Comparison of ENCODE assay signal across 20 cellular contexts in genomic region chr20:41300906-41301305, GRCh38. TPM values are rescaled to one million over a fixed set of nuclear protein-coding genes. Genes with fewer than 3 reads are reported as not detected.
DNase-seq lines count a peak whose midpoint lies in the region; ATAC-seq, FAIRE-seq and TF ChIP-seq lines count a peak whose summit lies in the region.
"Had no signal": no experiment of that assay in that cellular context is flagged by ENCODE, and none has a peak within 500 bp of the region (broad histone marks: within the 10 kb centered on the region; RNA-seq: fewer than 3 reads in every experiment).

No MANE protein-coding gene starts in this region.

- H3K18ac ChIP-seq in H1 (ENCODE audit: extremely low read depth, low read length) (no peak overlapping the region), mesendoderm (ENCODE audit: low read length) (no peak overlapping the region)

- H3K79me1 ChIP-seq in H1 (ENCODE audit: low read depth, low read length) (no peaks in the 10 kb centered on the region), mesendoderm (ENCODE audit: low read length) (no peaks in the 10 kb centered on the region)

- no peaks in the 10 kb centered on the region; the same call in 1 of the 2 replicates for H3K23me2 ChIP-seq in H1 (ENCODE audit: low read depth, low read length)

- H3K4me2 ChIP-seq in HepG2 (ENCODE audit: low read depth, low read length) (no peak overlapping the region), H1 (ENCODE audit: insufficient read depth in 1 of 2, low read depth in 2 of 2, low read length in 2 of 2) (no peak overlapping the region), mesendoderm (ENCODE audit: low read length) (no peak overlapping the region)
- H3K4me2 ChIP-seq: SK-N-SH had no signal

- H2BK120ac ChIP-seq in H1 (replicated peaks; ENCODE audit: low read depth, low read length) = no peak overlapping the region
- H2BK120ac ChIP-seq in mesendoderm (ENCODE audit: low read depth, low read length) = no peak overlapping the region

- H4K20me1 ChIP-seq in HepG2 (ENCODE audit: insufficient read depth, low read length) (no peaks in the 10 kb centered on the region), H1 (replicated peaks in 1 of 2; ENCODE audit: control insufficient read depth in 1 of 2, insufficient read depth in 2 of 2, low read length in 2 of 2) (no peaks in the 10 kb centered on the region)

- FAIRE-seq in HepG2 (lab: Jason Lieb, UNC) (no peak), H1 (lab: Jason Lieb, UNC) (no peak)
- FAIRE-seq: HTR-8/SVneo had no signal

- WGBS in right lobe of liver (ENCODE audit: insufficient coverage, low coverage, low lambda C conversion rate, missing lambda C conversion rate) = 79% methylated on average over 4 of the region's 4 CpGs
- 96% methylated on average over 4 of the region's 4 CpGs for WGBS in HepG2 (ENCODE audit: low lambda C conversion rate)
- WGBS in H1 (ENCODE audit: extremely low coverage in 1 of 2, insufficient coverage in 1 of 2, insufficient read length in 1 of 2, insufficient replicate concordance in 2 of 2, low coverage in 1 of 2, low lambda C conversion rate in 2 of 2, missing lambda C conversion rate in 1 of 2), 2 experiments = 82 to 100% methylated on average over 1 to 4 of the region's 4 CpGs
- whole genome bisulfite sequencing in mesendoderm (ENCODE audit: extremely low coverage, insufficient coverage, low lambda C conversion rate) = no CpG with 5 or more reads among the region's 4 CpGs

- H3K9me3 ChIP-seq in right lobe of liver = no peaks in the 10 kb centered on the region
- no peaks in the 10 kb centered on the region for H3K9me3 ChIP-seq in HepG2 (ENCODE audit: low read length)
- no peaks in the 10 kb centered on the region for H3K9me3 ChIP-seq in H1 (ENCODE audit: insufficient read depth in 2 of 2, low read depth in 1 of 2, low read length in 1 of 2)
- no peaks in the 10 kb centered on the region for H3K9me3 ChIP-seq in subcutaneous abdominal adipose tissue (ENCODE audit: control insufficient read depth in 5 of 5, low read length in 5 of 5)
- H3K9me3 ChIP-seq: BE2C, HAP-1, SK-N-SH had no signal

- H3K36me3 ChIP-seq in right lobe of liver (no peaks in the 10 kb centered on the region), HepG2 (replicated peaks in 1 of 2; ENCODE audit: control insufficient read depth in 1 of 2, insufficient read depth in 2 of 2, low read length in 2 of 2) (no peaks in the 10 kb centered on the region), H1 (ENCODE audit: control insufficient read depth in 2 of 4, insufficient read depth in 4 of 4, low read length in 3 of 4) (no peaks in the 10 kb centered on the region), mesendoderm (ENCODE audit: control insufficient read depth, insufficient read depth, low read length) (no peaks in the 10 kb centered on the region), subcutaneous abdominal adipose tissue (ENCODE audit: control insufficient read depth in 5 of 5, insufficient read depth in 5 of 5, low read length in 5 of 5) (no peaks in the 10 kb centered on the region)
- H3K36me3 ChIP-seq: BE2C, HAP-1 had no signal

- TF ChIP-seq RAD21 in HepG2 (CRISPR knock-in tag; IDR thresholded peaks at IDR 0.05) (no peak), H1 (IDR thresholded peaks at IDR 0.05 in 1 of 2, conservative IDR thresholded peaks at IDR 0.05 in 1 of 2; ENCODE audit: low read depth in 2 of 2, low read length in 2 of 2) (no peak)

- in situ Hi-C loops in HepG2 (cut with HindIII; ENCODE audit: extremely low pct_ligation_motif_present, low pct_unique_long_range_greater_than_20kb) = no loop called here

- POLR2A ChIA-PET in HepG2 (lab: Yijun Ruan, JAX) (no interaction called here), H1 (lab: Charles Lee; ENCODE audit: partially characterized antibody) (no interaction called here)

- H3K4me1 ChIP-seq in right lobe of liver (peaks cover 0 to 26% (median 11%) of the 10 kb centered on the region in 4 donors), HepG2 (ENCODE audit: insufficient read depth, low read length) (peaks cover 9% of the 10 kb centered on the region), H1 (replicated peaks in 1 of 4; ENCODE audit: control insufficient read depth in 3 of 4, insufficient read depth in 4 of 4, low read length in 3 of 4) (peaks cover 0 to 3% (median 3%) of the 10 kb centered on the region in 4 experiments; a peak in 3 of 7 replicates), mesendoderm (ENCODE audit: control insufficient read depth, low read depth, low read length) (peaks cover 12% of the 10 kb centered on the region), subcutaneous abdominal adipose tissue (ENCODE audit: control insufficient read depth in 5 of 5, insufficient read depth in 5 of 5, low read length in 5 of 5) (peaks cover 0 to 21% (median 0%) of the 10 kb centered on the region in 5 donors)
- H3K4me1 ChIP-seq: BE2C, HAP-1 had no signal

- H3K4me3 ChIP-seq in right lobe of liver (no peak overlapping the region), HepG2 (replicated peaks in 1 of 3; ENCODE audit: insufficient read depth in 1 of 3, low read depth in 2 of 3, low read length in 3 of 3) (no peak overlapping the region), H1 (ENCODE audit: extremely low read depth in 1 of 4, insufficient read depth in 2 of 4, low read depth in 3 of 4, low read length in 4 of 4) (no peak overlapping the region), mesendoderm (ENCODE audit: low read length) (no peak overlapping the region), subcutaneous abdominal adipose tissue (ENCODE audit: low read depth in 1 of 5, low read length in 5 of 5) (no peak overlapping the region)
- H3K4me3 ChIP-seq: HAP-1 had no signal

- no peak overlapping the region for H4K8ac ChIP-seq in H1 (ENCODE audit: extremely low read depth, insufficient read depth, low read length)
- no peak overlapping the region for H4K8ac ChIP-seq in mesendoderm (ENCODE audit: low read depth, low read length)

- no peak overlapping the region for H3K4ac ChIP-seq in H1 (replicated peaks; ENCODE audit: insufficient read length, low read depth, low read length)
- H3K4ac ChIP-seq in mesendoderm (ENCODE audit: low read depth, low read length) = no peak overlapping the region

- H4K91ac ChIP-seq in H1 (replicated peaks; ENCODE audit: insufficient read length, low read length) = no peak overlapping the region

- H2BK12ac ChIP-seq in H1 (ENCODE audit: low read depth, low read length) = no peak overlapping the region

- H3K23ac ChIP-seq in H1 (ENCODE audit: insufficient read length) = no peak overlapping the region
- H3K23ac ChIP-seq in mesendoderm (ENCODE audit: low read length) = no peak overlapping the region

- TF ChIP-seq EP300 in HepG2 (IDR thresholded peaks at IDR 0.05; ENCODE audit: low read depth in 2 of 2, low read length in 2 of 2) = no peak
- TF ChIP-seq EP300 in HepG2 (CRISPR knock-in tag; IDR thresholded peaks at IDR 0.05; ENCODE audit: borderline replicate concordance) = no peak
- TF ChIP-seq EP300 in H1 (IDR thresholded peaks at IDR 0.05; ENCODE audit: borderline replicate concordance in 1 of 2, low read depth in 2 of 2, low read length in 2 of 2) = no peak

- H3K56ac ChIP-seq in H1 (replicated peaks; ENCODE audit: insufficient read length, low read depth, low read length) (no peak overlapping the region), mesendoderm (ENCODE audit: low read length) (no peak overlapping the region)

- H2AFZ ChIP-seq in HepG2 (ENCODE audit: low read length) (no peak overlapping the region), H1 (ENCODE audit: low read length) (no peak overlapping the region)

- no peak overlapping the region for H3K9ac ChIP-seq in HepG2 (ENCODE audit: insufficient read depth, low read depth, low read length)
- H3K9ac ChIP-seq in H1 (replicated peaks in 1 of 4; ENCODE audit: extremely low read depth in 1 of 4, low read depth in 3 of 4, low read length in 3 of 4) = no peak overlapping the region
- peak overlapping the region; percentile 16 for H3K9ac ChIP-seq in mesendoderm (ENCODE audit: low read length)
- no peak overlapping the region for H3K9ac ChIP-seq in subcutaneous abdominal adipose tissue (ENCODE audit: low read length in 5 of 5)
- H3K9ac ChIP-seq: SK-N-SH had no signal

- ATAC-seq in right lobe of liver = peak in 3 of 4 donors; percentile 11 to 41 (median 30)
- ATAC-seq in HepG2 = no peak
- no peak for ATAC-seq in HG03520 (IDR thresholded peaks at IDR 0.05; ENCODE audit: unreplicated experiment)
- ATAC-seq: Panc1 had no signal

- H3K27me3 ChIP-seq in right lobe of liver (no peaks in the 10 kb centered on the region), HepG2 (ENCODE audit: control insufficient read depth in 1 of 2, insufficient read depth in 2 of 2, low read length in 2 of 2) (no peaks in the 10 kb centered on the region), H1 (replicated peaks in 1 of 4; ENCODE audit: control insufficient read depth in 3 of 4, extremely low read depth in 1 of 4, insufficient read depth in 3 of 4, low read length in 3 of 4) (no peaks in the 10 kb centered on the region), mesendoderm (ENCODE audit: insufficient read depth, low read length, poor library complexity) (no peaks in the 10 kb centered on the region), subcutaneous abdominal adipose tissue (ENCODE audit: control insufficient read depth in 5 of 5, insufficient read depth in 4 of 5, low read length in 5 of 5) (no peaks in the 10 kb centered on the region)
- H3K27me3 ChIP-seq: BE2C had no signal

- H2AK5ac ChIP-seq in H1 (ENCODE audit: low read depth, low read length) (no peak overlapping the region), mesendoderm (ENCODE audit: low read length) (no peak overlapping the region)

- CTCF ChIA-PET in HepG2 (lab: Yijun Ruan, JAX; ENCODE audit: low intra/inter-chr PET ratio, low total read pairs) = no interaction called here
- CTCF ChIA-PET in H1 (lab: Charles Lee; ENCODE audit: partially characterized antibody) = interaction anchor here (0.7 kb wide), 1 partner anchor 39 kb away, joined by 3 read pairs; no protein-coding TSS in a partner anchor

- no peak overlapping the region for H2BK20ac ChIP-seq in H1 (ENCODE audit: low read length)

- H2BK5ac ChIP-seq in H1 (ENCODE audit: low read depth, low read length) = no peak overlapping the region
- H2BK5ac ChIP-seq in mesendoderm (ENCODE audit: low read length) = no peak overlapping the region

- DNase-seq in right lobe of liver = no peak
- no peak for DNase-seq in HepG2 (ENCODE audit: low spot score)
- DNase-seq in H1 (ENCODE audit: low read depth in 1 of 2, low spot score in 2 of 2) = no peak
- peak; percentile 7 for DNase-seq in mesendoderm
- DNase-seq in DMS53 (lab: John Stamatoyannopoulos, UW) = no peak
- DNase-seq in hepatic stellate cell (ENCODE audit: low spot score) = no peak
- DNase-seq: BE2C; Calu3; CD4-positive, alpha-beta memory T cell; NCI-H1417 treated with DMSO at 0.1 percent for 48 hours; NCI-H1930; NCI-H524 treated with DMSO at 0.1 percent for 48 hours; SHP77; SK-N-SH had no signal

- BruUV-seq in HepG2 (replicated peaks; lab: Mats Ljungman, UMichigan) = no TSS peak

- H3K79me2 ChIP-seq in HepG2 (ENCODE audit: insufficient read depth, low read length) (no peaks in the 10 kb centered on the region), H1 (ENCODE audit: control insufficient read depth in 1 of 2, insufficient read depth in 2 of 2, low read length in 2 of 2) (no peaks in the 10 kb centered on the region), mesendoderm (ENCODE audit: control insufficient read depth, insufficient read depth, low read length) (no peaks in the 10 kb centered on the region)

- no peak for TF ChIP-seq POLR2A in right lobe of liver (IDR thresholded peaks at IDR 0.05)
- TF ChIP-seq POLR2A in HepG2 (IDR thresholded peaks at IDR 0.05; ENCODE audit: insufficient read depth in 1 of 2, low read depth in 2 of 2, low read length in 2 of 2) = no peak
- no peak for TF ChIP-seq POLR2A in H1 (IDR thresholded peaks at IDR 0.05; ENCODE audit: control extremely low read depth in 1 of 2, low read depth in 2 of 2, low read length in 2 of 2)

- 0 out of 2 replicates have a peak overlapping the region, but pooled peaks have one; percentile 46 for H2BK15ac ChIP-seq in H1 (ENCODE audit: low read length)
- no peak overlapping the region for H2BK15ac ChIP-seq in mesendoderm (replicated peaks; ENCODE audit: low read depth)

- intact Hi-C loops in right lobe of liver (cut with DNase I) (no loop called here), HepG2 (cut with micrococcal nuclease; ENCODE audit: unreplicated experiment) (no loop called here)

- no peak overlapping the region for H3K27ac ChIP-seq in right lobe of liver
- no peak overlapping the region for H3K27ac ChIP-seq in HepG2 (ENCODE audit: extremely low read length, insufficient read depth, low read length)
- no peak overlapping the region for H3K27ac ChIP-seq in H1 (ENCODE audit: low read depth, low read length)
- no peak overlapping the region for H3K27ac ChIP-seq in mesendoderm (ENCODE audit: low read depth, low read length)
- peak overlapping the region; percentile 10 for H3K27ac ChIP-seq in subcutaneous abdominal adipose tissue (ENCODE audit: low read depth, low read length)
- H3K27ac ChIP-seq: HL-60 had no signal

- no peak for TF ChIP-seq CTCF in right lobe of liver (IDR thresholded peaks at IDR 0.05)
- no peak for TF ChIP-seq CTCF in HepG2 (CRISPR knock-in tag; IDR thresholded peaks at IDR 0.05)
- no peak for TF ChIP-seq CTCF in H1 (IDR thresholded peaks at IDR 0.05; ENCODE audit: control extremely low read depth in 1 of 3, insufficient read depth in 1 of 3, low read depth in 1 of 3, low read length in 3 of 3)

- no peak overlapping the region for H4K5ac ChIP-seq in H1 (ENCODE audit: insufficient read length, low read depth, low read length)
- H4K5ac ChIP-seq in mesendoderm (ENCODE audit: low read length) = no peak overlapping the region

- no peak overlapping the region for H3K14ac ChIP-seq in H1 (ENCODE audit: insufficient read length)

RNA-seq across cellular contexts. Expression of gene ZHX3, which starts 16.6 kb away (rescaled TPM):
- total RNA-seq in right lobe of liver = 10 to 100 TPM; 17.6 to 47.4 (median 26.2) TPM
- 11.7 and 13.0 TPM in 2 replicates for total RNA-seq in HepG2 (2016; rRNA removed; fragmentation: Illumina TruSeq; extraction: Trizol)
- 7.8 and 8.9 TPM in 2 replicates for total RNA-seq in HepG2 (2016; cell fraction: cytosol; rRNA removed; fragmentation: Illumina TruSeq; extraction: Trizol; ENCODE audit: low read depth)
- total RNA-seq in HepG2 (2016; cell fraction: insoluble cytoplasmic fraction; rRNA removed; fragmentation: Illumina TruSeq; extraction: Trizol) = 11.9 and 13.9 TPM in 2 replicates
- total RNA-seq in HepG2 (2016; cell fraction: membrane; rRNA removed; fragmentation: Illumina TruSeq; extraction: Trizol) = 9.7 and 11.7 TPM in 2 replicates
- total RNA-seq in HepG2 (2016; cell fraction: nucleus; rRNA removed; fragmentation: Illumina TruSeq; extraction: Trizol) = 13.8 and 17.1 TPM in 2 replicates
- polyA plus RNA-seq in HepG2 (2011; rRNA removed) = 8.1 and 8.4 TPM in 2 replicates
- polyA plus RNA-seq in HepG2 (2011; cell fraction: cytosol; rRNA removed) = 3.7 and 3.9 TPM in 2 replicates
- polyA plus RNA-seq in HepG2 (2011; cell fraction: nucleus; rRNA removed) = 9.0 and 9.8 TPM in 2 replicates
- polyA plus RNA-seq in HepG2 (2012) = 8.2 and 8.7 TPM in 2 replicates
- 8.5 and 10.7 TPM in 2 replicates for polyA plus RNA-seq in HepG2 (2016; cell fraction: cytosol; fragmentation: Illumina TruSeq; extraction: Trizol; ENCODE audit: low read depth)
- polyA plus RNA-seq in HepG2 (2016; cell fraction: insoluble cytoplasmic fraction; fragmentation: Illumina TruSeq; extraction: Trizol; ENCODE audit: low read depth) = 11.8 and 13.5 TPM in 2 replicates
- polyA plus RNA-seq in HepG2 (2016; cell fraction: membrane; fragmentation: Illumina TruSeq; extraction: Trizol; ENCODE audit: low read depth) = 8.4 and 11.6 TPM in 2 replicates
- 15.2 and 17.6 TPM in 2 replicates for polyA plus RNA-seq in HepG2 (2016; cell fraction: nucleus; fragmentation: Illumina TruSeq; extraction: Trizol; ENCODE audit: insufficient read depth, low read depth)
- polyA minus RNA-seq in HepG2 (2011; rRNA and poly(A)+ RNA removed; ENCODE audit: low replicate concordance) = 14.5 and 16.9 TPM in 2 replicates
- 4.8 and 7.9 TPM in 2 replicates for polyA minus RNA-seq in HepG2 (2011; cell fraction: cytosol; rRNA and poly(A)+ RNA removed)
- polyA minus RNA-seq in HepG2 (2011; cell fraction: nucleus; rRNA and poly(A)+ RNA removed) = 8.8 and 10.6 TPM in 2 replicates
- total RNA-seq in H1 (2021; fragmentation: NEBNext Ultra II Directional; extraction: Animal tissue kit (Norgen Biotek cat#: 25700)) = 5.9 and 7.8 TPM in 2 replicates
- 1.00 and 1.8 TPM in 2 replicates for polyA plus RNA-seq in H1 (2011; rRNA removed)
- polyA plus RNA-seq in H1 (2011; cell fraction: cytosol; rRNA removed) = 1.8 TPM
- 3.5 TPM for polyA plus RNA-seq in H1 (2011; cell fraction: nucleus; rRNA removed)
- 1.9 to 3.3 TPM (median 2.3 TPM) in 4 replicates for polyA plus RNA-seq in H1 (2012, experiment 1 of 2)
- polyA plus RNA-seq in H1 (2012, experiment 2 of 2) = 0.42 TPM
- polyA plus RNA-seq in H1 (2013, experiment 1 of 2) = 2.4 TPM
- 2.3 TPM for polyA plus RNA-seq in H1 (2013, experiment 2 of 2)
- 6.3 and 6.4 TPM in 2 replicates for polyA minus RNA-seq in H1 (2011; rRNA and poly(A)+ RNA removed)
- 1.5 TPM for polyA minus RNA-seq in H1 (2011; cell fraction: cytosol; rRNA and poly(A)+ RNA removed)
- 4.8 TPM for polyA minus RNA-seq in H1 (2011; cell fraction: nucleus; rRNA and poly(A)+ RNA removed)
- polyA plus RNA-seq in mesendoderm (2013, experiment 1 of 2) = 2.5 TPM
- 3.9 TPM for polyA plus RNA-seq in mesendoderm (2013, experiment 2 of 2)

RNA-seq across cellular contexts. Expression of gene LPIN3, which starts 39.7 kb away (rescaled TPM):
- total RNA-seq in right lobe of liver (10 to 100 TPM in 5 of 6 experiments, 1 to 10 TPM in 1; 8.4 to 44.7 (median 23.4) TPM), HepG2 (2016; rRNA removed; fragmentation: Illumina TruSeq; extraction: Trizol) (3.5 and 14.2 TPM in 2 replicates)
- 1.1 and 1.2 TPM in 2 replicates for total RNA-seq in HepG2 (2016; cell fraction: cytosol; rRNA removed; fragmentation: Illumina TruSeq; extraction: Trizol; ENCODE audit: low read depth)
- total RNA-seq in HepG2 (2016; cell fraction: insoluble cytoplasmic fraction; rRNA removed; fragmentation: Illumina TruSeq; extraction: Trizol) = 2.8 and 12.1 TPM in 2 replicates
- total RNA-seq in HepG2 (2016; cell fraction: membrane; rRNA removed; fragmentation: Illumina TruSeq; extraction: Trizol) = 1.00 and 1.4 TPM in 2 replicates
- 17.9 and 18.2 TPM in 2 replicates for total RNA-seq in HepG2 (2016; cell fraction: nucleus; rRNA removed; fragmentation: Illumina TruSeq; extraction: Trizol)
- polyA plus RNA-seq in HepG2 (2011; rRNA removed) (28.6 and 43.6 TPM in 2 replicates), H1 (2011; rRNA removed) (3.9 and 5.1 TPM in 2 replicates)
- 3.2 and 4.6 TPM in 2 replicates for polyA plus RNA-seq in HepG2 (2011; cell fraction: cytosol; rRNA removed)
- polyA plus RNA-seq in HepG2 (2011; cell fraction: nucleus; rRNA removed) = 337 and 399 TPM in 2 replicates
- polyA plus RNA-seq in HepG2 (2012) = 15.0 and 15.8 TPM in 2 replicates
- 0.34 and 0.35 TPM in 2 replicates for polyA plus RNA-seq in HepG2 (2016; cell fraction: cytosol; fragmentation: Illumina TruSeq; extraction: Trizol; ENCODE audit: low read depth)
- polyA plus RNA-seq in HepG2 (2016; cell fraction: insoluble cytoplasmic fraction; fragmentation: Illumina TruSeq; extraction: Trizol; ENCODE audit: low read depth) = 1.9 and 3.7 TPM in 2 replicates
- polyA plus RNA-seq in HepG2 (2016; cell fraction: membrane; fragmentation: Illumina TruSeq; extraction: Trizol; ENCODE audit: low read depth) = 0.42 and 0.58 TPM in 2 replicates
- 71.3 and 85.0 TPM in 2 replicates for polyA plus RNA-seq in HepG2 (2016; cell fraction: nucleus; fragmentation: Illumina TruSeq; extraction: Trizol; ENCODE audit: insufficient read depth, low read depth)
- 5.4 and 16.3 TPM in 2 replicates for polyA minus RNA-seq in HepG2 (2011; rRNA and poly(A)+ RNA removed; ENCODE audit: low replicate concordance)
- polyA minus RNA-seq in HepG2 (2011; cell fraction: cytosol; rRNA and poly(A)+ RNA removed) = 4.1 and 4.4 TPM in 2 replicates
- 35.8 and 39.4 TPM in 2 replicates for polyA minus RNA-seq in HepG2 (2011; cell fraction: nucleus; rRNA and poly(A)+ RNA removed)
- 3.1 and 3.7 TPM in 2 replicates for total RNA-seq in H1 (2021; fragmentation: NEBNext Ultra II Directional; extraction: Animal tissue kit (Norgen Biotek cat#: 25700))
- polyA plus RNA-seq in H1 (2011; cell fraction: cytosol; rRNA removed) = 5.4 TPM
- polyA plus RNA-seq in H1 (2011; cell fraction: nucleus; rRNA removed) = 41.9 TPM
- polyA plus RNA-seq in H1 (2012, experiment 1 of 2) = 3.7 to 5.9 TPM (median 5.6 TPM) in 4 replicates
- polyA plus RNA-seq in H1 (2012, experiment 2 of 2) = 3.7 TPM
- 4.0 TPM for polyA plus RNA-seq in H1 (2013, experiment 1 of 2)
- 4.1 TPM for polyA plus RNA-seq in H1 (2013, experiment 2 of 2)
- 3.3 and 3.7 TPM in 2 replicates for polyA minus RNA-seq in H1 (2011; rRNA and poly(A)+ RNA removed)
- polyA minus RNA-seq in H1 (2011; cell fraction: cytosol; rRNA and poly(A)+ RNA removed) = 2.3 TPM
- polyA minus RNA-seq in H1 (2011; cell fraction: nucleus; rRNA and poly(A)+ RNA removed) = 10.7 TPM
- 2.9 TPM for polyA plus RNA-seq in mesendoderm (2013, experiment 1 of 2)
- polyA plus RNA-seq in mesendoderm (2013, experiment 2 of 2) = 2.8 TPM
- polyA plus RNA-seq: CD4-positive, alpha-beta memory T cell had no signal

Comparison
In these comparisons a context has a peak if more than half of its experiments do, and no peak if none do; other contexts are left out.
1. ATAC-seq: peak in right lobe of liver (3 of 4); none in HepG2 (single experiment) and HG03520 (single experiment).